18 cellular contexts compared by ENCODE assay signal in genomic region chr9:1536522-1537170, GRCh38.
DNase-seq lines count a peak whose midpoint lies in the region; ATAC-seq, FAIRE-seq and TF ChIP-seq lines count a peak whose summit lies in the region.
"Had no signal": no experiment of that assay in that cellular context is flagged by ENCODE, and none has a peak within 500 bp of the region (broad histone marks: within the 10 kb centered on the region; RNA-seq: fewer than 3 reads in every experiment).

No MANE protein-coding gene starts in this region.

- H3K9ac ChIP-seq in kidney (ENCODE audit: low read length in 2 of 2) = no peak overlapping the region
- H3K9ac ChIP-seq: BLaER1 treated with 17β-estradiol and CSF1 and Interleukin-3, amounts not matched to agents 10 nM and 100 nM had no signal

- no peak overlapping the region for H3K27ac ChIP-seq in kidney (ENCODE audit: low read depth in 2 of 2, low read length in 2 of 2)
- no peak overlapping the region for H3K27ac ChIP-seq in upper lobe of right lung
- H3K27ac ChIP-seq: BLaER1 treated with 17β-estradiol and CSF1 and Interleukin-3, amounts not matched to agents 10 nM and 100 nM; neutrophil; SK-N-MC had no signal

- no peak for FAIRE-seq in kidney (lab: Jason Lieb, UNC)

- ATAC-seq in GM18519 (IDR thresholded peaks at IDR 0.05; ENCODE audit: low FRiP score, unreplicated experiment) (peak; percentile 91), HG02885 (IDR thresholded peaks at IDR 0.05; ENCODE audit: poor library complexity, unreplicated experiment) (peak; percentile 84), HG03558 (IDR thresholded peaks at IDR 0.05; ENCODE audit: extremely low read depth, unreplicated experiment) (peak; percentile 54), upper lobe of right lung (no peak)
- ATAC-seq: WTC11 had no signal

- TF ChIP-seq CTCF in GM20000 (IDR thresholded peaks at IDR 0.05; ENCODE audit: extremely low read depth, missing control alignments) (no peak), kidney (IDR thresholded peaks at IDR 0.05; ENCODE audit: borderline replicate concordance, extremely low read depth, insufficient read depth) (no peak), upper lobe of right lung (IDR thresholded peaks at IDR 0.05) (no peak)

- H3K36me3 ChIP-seq in kidney (ENCODE audit: control insufficient read depth in 1 of 2, insufficient read depth in 2 of 2, low read length in 2 of 2) (no peaks in the 10 kb centered on the region), upper lobe of right lung (no peaks in the 10 kb centered on the region)
- H3K36me3 ChIP-seq: BLaER1 treated with 17β-estradiol and CSF1 and Interleukin-3, amounts not matched to agents 10 nM and 100 nM; neutrophil had no signal

- no peaks in the 10 kb centered on the region for H3K27me3 ChIP-seq in upper lobe of right lung
- H3K27me3 ChIP-seq: BLaER1 treated with 17β-estradiol and CSF1 and Interleukin-3, amounts not matched to agents 10 nM and 100 nM; neutrophil had no signal

- DNase-seq in GM20000 (ENCODE audit: low spot score) = peak; percentile 10
- DNase-seq in cerebellum (ENCODE audit: low spot score) = no peak
- DNase-seq in activated gamma-delta T cell (lab: John Stamatoyannopoulos, UW) = no peak
- DNase-seq in kidney = no peak
- DNase-seq in upper lobe of right lung = no peak
- DNase-seq: activated T-cell treated with anti-CD3 and anti-CD28 coated beads for 4 hours; amygdala; KBM-7; NCI-H1694; NK-92 treated with Interleukin-12 subunit alpha and Interleukin-12 subunit beta, amount 100 ng/mL, for 24 hours; substantia nigra had no signal

- H3K4me3 ChIP-seq in kidney (ENCODE audit: low read length in 2 of 2) = no peak overlapping the region
- no peak overlapping the region for H3K4me3 ChIP-seq in upper lobe of right lung
- H3K4me3 ChIP-seq: BLaER1 treated with 17β-estradiol and CSF1 and Interleukin-3, amounts not matched to agents 10 nM and 100 nM; SK-N-MC had no signal

- H3K4me1 ChIP-seq in kidney (ENCODE audit: control insufficient read depth in 1 of 2, insufficient read depth in 1 of 2, low read depth in 1 of 2, low read length in 2 of 2) = no peaks in the 10 kb centered on the region
- H3K4me1 ChIP-seq in upper lobe of right lung = no peaks in the 10 kb centered on the region
- H3K4me1 ChIP-seq: BLaER1 treated with 17β-estradiol and CSF1 and Interleukin-3, amounts not matched to agents 10 nM and 100 nM had no signal

- H3K9me3 ChIP-seq in kidney (ENCODE audit: control insufficient read depth in 1 of 2, low read length in 2 of 2) (no peaks in the 10 kb centered on the region), upper lobe of right lung (no peaks in the 10 kb centered on the region)
- H3K9me3 ChIP-seq: BLaER1 treated with 17β-estradiol and CSF1 and Interleukin-3, amounts not matched to agents 10 nM and 100 nM; neutrophil had no signal

- intact Hi-C loops in kidney (cut with DNase I) (no loop called here), upper lobe of right lung (cut with DNase I) (no loop called here)
